Comparison of ENCODE assay signal across 15 cellular contexts in genomic region chr18:52002600-52002999, GRCh38.
DNase-seq lines count a peak whose midpoint lies in the region; TF ChIP-seq lines count a peak whose summit lies in the region.
"Had no signal": no experiment of that assay in that cellular context is flagged by ENCODE, and none has a peak within 500 bp of the region (broad histone marks: within the 10 kb centered on the region; RNA-seq: fewer than 3 reads in every experiment).

No MANE protein-coding gene starts in this region.

- H3K27me3 ChIP-seq in MM.1S (replicated peaks; ENCODE audit: insufficient read depth, low read length) (no peaks in the 10 kb centered on the region), OCI-LY3 (ENCODE audit: low read depth, low read length) (no peaks in the 10 kb centered on the region), testis (no peaks in the 10 kb centered on the region)

- CTCF ChIA-PET in HEK293 (lab: Yijun Ruan, JAX), result interaction anchor here (0.7 kb wide), 1 partner anchor 19 kb away, joined by 3 read pairs; no protein-coding TSS in a partner anchor

- no peaks in the 10 kb centered on the region for H3F3A ChIP-seq in MM.1S (ENCODE audit: insufficient read depth, low read length)

- intact Hi-C loops in testis (cut with DNase I; ENCODE audit: low total_unique reads), result no loop called here

- TF ChIP-seq POLR2A in testis (IDR thresholded peaks at IDR 0.05), result no peak

- H3K9ac ChIP-seq in MM.1S (ENCODE audit: low read length) (no peak overlapping the region), OCI-LY3 (ENCODE audit: low read length) (peak overlapping the region; percentile 67)

- no peak for TF ChIP-seq CTCF in HEK293 (tag by site-specific recombination; IDR thresholded peaks at IDR 0.05)
- TF ChIP-seq CTCF in MM.1S (IDR thresholded peaks at IDR 0.05; ENCODE audit: low read length), result no peak
- no peak for TF ChIP-seq CTCF in OCI-LY3 (IDR thresholded peaks at IDR 0.05; ENCODE audit: low read depth, low read length)
- no peak for TF ChIP-seq CTCF in testis (IDR thresholded peaks at IDR 0.05)

- POLR2A ChIA-PET in HEK293 (lab: Yijun Ruan, JAX), result no interaction called here

- H3K4me1 ChIP-seq in HEK293 (ENCODE audit: control insufficient read depth, insufficient read depth, low read length) (no peaks in the 10 kb centered on the region), MM.1S (ENCODE audit: low read length) (0 out of 2 replicates have a peak, but pooled peaks cover 7% of the 10 kb centered on the region), OCI-LY3 (ENCODE audit: low read length) (peaks cover 57% of the 10 kb centered on the region), testis (no peaks in the 10 kb centered on the region)
- H3K4me1 ChIP-seq: HAP-1 had no signal

- no peaks in the 10 kb centered on the region for H3K79me2 ChIP-seq in MM.1S (ENCODE audit: low read length)
- no peaks in the 10 kb centered on the region for H3K79me2 ChIP-seq in OCI-LY3 (ENCODE audit: low read length)

- H4K20me1 ChIP-seq in MM.1S (ENCODE audit: insufficient read depth, low read length) (no peaks in the 10 kb centered on the region), OCI-LY3 (ENCODE audit: insufficient read depth, low read length) (no peaks in the 10 kb centered on the region)

- H3K36me3 ChIP-seq in HEK293 (ENCODE audit: control insufficient read depth in 2 of 2, insufficient read depth in 1 of 2, low read length in 2 of 2), result no peaks in the 10 kb centered on the region
- H3K36me3 ChIP-seq in MM.1S (replicated peaks; ENCODE audit: insufficient read depth, low read length), result no peaks in the 10 kb centered on the region
- H3K36me3 ChIP-seq in OCI-LY3 (replicated peaks; ENCODE audit: low read depth, low read length), result peaks cover 12% of the 10 kb centered on the region
- no peaks in the 10 kb centered on the region for H3K36me3 ChIP-seq in testis (ENCODE audit: low read depth, missing control alignments)
- H3K36me3 ChIP-seq: HAP-1 had no signal

- no peaks in the 10 kb centered on the region for H3K9me3 ChIP-seq in HEK293 (ENCODE audit: control insufficient read depth, insufficient read depth, low read depth, low read length)
- no peaks in the 10 kb centered on the region for H3K9me3 ChIP-seq in MM.1S (replicated peaks; ENCODE audit: insufficient read depth, low read length)
- no peaks in the 10 kb centered on the region for H3K9me3 ChIP-seq in OCI-LY3 (ENCODE audit: insufficient read depth, low read length)
- no peaks in the 10 kb centered on the region for H3K9me3 ChIP-seq in testis
- H3K9me3 ChIP-seq: HAP-1 had no signal

- peak overlapping the region; percentile 10; the same call in 1 of the 2 replicates for H3K4me2 ChIP-seq in MM.1S (ENCODE audit: low read depth, low read length)
- peak overlapping the region; percentile 66 for H3K4me2 ChIP-seq in OCI-LY3 (ENCODE audit: low read length)
- H3K4me2 ChIP-seq: GM23338 had no signal

- peak; percentile 23 for DNase-seq in MM.1S
- no peak for DNase-seq in anterior cingulate cortex (lab: John Stamatoyannopoulos, UW)
- no peak for DNase-seq in testis
- DNase-seq in GOT3 (lab: John Stamatoyannopoulos, UW), result no peak
- DNase-seq: C1 segment of cervical spinal cord; Calu3; CD4-positive, alpha-beta memory T cell; COR-L47; DMS53; DMS79 treated with DMSO at 0.1 percent for 48 hours; GF-D8 had no signal

- no peak overlapping the region for H3K27ac ChIP-seq in HEK293 (ENCODE audit: extremely low read depth, low read depth, low read length)
- peak overlapping the region; percentile 6; the same call in 1 of the 2 replicates for H3K27ac ChIP-seq in MM.1S (ENCODE audit: low read length)
- peak overlapping the region; percentile 86 for H3K27ac ChIP-seq in OCI-LY3 (ENCODE audit: low read length)
- no peak overlapping the region for H3K27ac ChIP-seq in testis

- H3K4me3 ChIP-seq in HEK293 (ENCODE audit: low read depth, low read length), result no peak overlapping the region
- no peak overlapping the region for H3K4me3 ChIP-seq in MM.1S (ENCODE audit: low read length)
- H3K4me3 ChIP-seq in OCI-LY3 (ENCODE audit: low read length), result no peak overlapping the region
- no peak overlapping the region for H3K4me3 ChIP-seq in testis
- H3K4me3 ChIP-seq: GM23338, HAP-1 had no signal

- H2AFZ ChIP-seq in MM.1S (ENCODE audit: low read length) (0 out of 2 replicates have a peak overlapping the region, but pooled peaks have one; percentile 36), OCI-LY3 (ENCODE audit: low read depth, low read length) (peak overlapping the region; percentile 91)
- H2AFZ ChIP-seq: GM23338 had no signal

- no peaks in the 10 kb centered on the region for H3K9me2 ChIP-seq in MM.1S (replicated peaks; ENCODE audit: insufficient read depth, low read length)

- 85 to 89% methylated on average over 6 of the region's 6 CpGs for WGBS in testis, 2 donors

TF ChIP-seq in HEK293, 187 proteins besides CTCF, POLR2A, EP300 and RAD21:
- peak; percentile 49 for TF ChIP-seq SCRT2 (tag by site-specific recombination; IDR thresholded peaks at IDR 0.05)
- no peak for TF ChIP-seq HOXD13 (CRISPR knock-in tag; IDR thresholded peaks at IDR 0.05; ENCODE audit: borderline replicate concordance)
- TF ChIP-seq ZNF596 (tag by site-specific recombination; IDR thresholded peaks at IDR 0.05), result no peak

Comparison
In these comparisons a context has a peak if more than half of its experiments do, and no peak if none do; other contexts are left out.
1. H3K27ac ChIP-seq: peak in MM.1S (single experiment) and OCI-LY3 (single experiment); none in HEK293 (single experiment) and testis (0 of 2).